In genomic region chr20:31698803-31699718, GRCh38 we compare ENCODE assay signal across 8 cellular contexts. TPM values are rescaled to one million over a fixed set of nuclear protein-coding genes. Genes with fewer than 3 reads are reported as not detected.
DNase-seq lines count a peak whose midpoint lies in the region; ATAC-seq, FAIRE-seq and TF ChIP-seq lines count a peak whose summit lies in the region.

No MANE protein-coding gene starts in this region.

- no peaks in the 10 kb centered on the region for H3K9me3 Mint-ChIP-seq in endodermal cell

- H3K4me1 ChIP-seq in SJCRH30: peaks cover 40% of the 10 kb centered on the region
- peaks cover 3% of the 10 kb centered on the region for H3K4me1 ChIP-seq in endodermal cell (ENCODE audit: control insufficient read depth, insufficient read depth, low read length)
- H3K4me1 ChIP-seq in mucosa of descending colon (ENCODE audit: low read depth): peaks cover 32% of the 10 kb centered on the region

- H3K27ac ChIP-seq in SJCRH30: peak overlapping the region; percentile 46
- no peak overlapping the region for H3K27ac ChIP-seq in endodermal cell (ENCODE audit: low read depth, low read length)

- H3K27me3 Mint-ChIP-seq in endodermal cell (ENCODE audit: insufficient read depth): no peaks in the 10 kb centered on the region

- H3K27me3 ChIP-seq in SJCRH30 (no peaks in the 10 kb centered on the region), endodermal cell (ENCODE audit: control insufficient read depth, insufficient read depth, low read length, poor library complexity, severe bottlenecking) (no peaks in the 10 kb centered on the region)

- peaks cover 48% of the 10 kb centered on the region for H3K36me3 Mint-ChIP-seq in endodermal cell (ENCODE audit: low read depth)

- no peak for FAIRE-seq in urothelium cell line (lab: Jason Lieb, UNC)

- intact Hi-C loops in mucosa of descending colon (cut with DNase I, micrococcal nuclease): no loop called here

- H3K4me1 Mint-ChIP-seq in endodermal cell: peaks cover 40% of the 10 kb centered on the region

- H3K9ac ChIP-seq in endodermal cell (ENCODE audit: extremely low read depth, low read length, poor library complexity, severe bottlenecking): no peak overlapping the region

- ATAC-seq in HG03558 (IDR thresholded peaks at IDR 0.05; ENCODE audit: extremely low read depth, unreplicated experiment) (peak; percentile 98), mucosa of descending colon (peak; percentile 86)

- 84 to 90% methylated on average over 6 of the region's 6 CpGs for WGBS in endodermal cell (ENCODE audit: insufficient coverage in 1 of 2, insufficient read length in 1 of 2), 2 experiments

- H3K36me3 ChIP-seq in SJCRH30 (peaks cover 5% of the 10 kb centered on the region), endodermal cell (ENCODE audit: control insufficient read depth, insufficient read depth, low read length) (peaks cover 37% of the 10 kb centered on the region), mucosa of descending colon (ENCODE audit: low read depth) (no peaks in the 10 kb centered on the region)

- H3K4me3 ChIP-seq in SJCRH30 (no peak overlapping the region), endodermal cell (ENCODE audit: low read length) (no peak overlapping the region), mucosa of descending colon (no peak overlapping the region)

- H3K27ac Mint-ChIP-seq in endodermal cell: peak overlapping the region; percentile 71

- H3K9me3 ChIP-seq in SJCRH30 (replicated peaks) (no peaks in the 10 kb centered on the region), endodermal cell (ENCODE audit: control insufficient read depth, low read length) (no peaks in the 10 kb centered on the region), mucosa of descending colon (no peaks in the 10 kb centered on the region)

- peak; percentile 52 for DNase-seq in ELF-1 (ENCODE audit: low read depth, low spot score)
- DNase-seq in GM20000 (ENCODE audit: low spot score): peak; percentile 70
- DNase-seq in SJCRH30: peak; percentile 91 to 97
- DNase-seq in endodermal cell: peak; percentile 48
- peak in 1 of 3 donors; percentile 71 for DNase-seq in mucosa of descending colon
- DNase-seq in urothelium cell line (ENCODE audit: low spot score): peak; percentile 88
- no peak for DNase-seq in KG1 (lab: John Stamatoyannopoulos, UW)

- TF ChIP-seq CTCF in GM20000 (IDR thresholded peaks at IDR 0.05; ENCODE audit: extremely low read depth, missing control alignments): no peak
- no peak for TF ChIP-seq CTCF in endodermal cell (conservative IDR thresholded peaks at IDR 0.05)
- TF ChIP-seq CTCF in mucosa of descending colon (IDR thresholded peaks at IDR 0.05): no peak

- no peak overlapping the region for H3K4me3 Mint-ChIP-seq in endodermal cell

RNA-seq across cellular contexts. Expression of gene BCL2L1, which starts 23.6 kb away (rescaled TPM):
- total RNA-seq in SJCRH30 (2014; rRNA removed; shearing (Covaris generic)): 33.1 and 33.4 TPM in 2 replicates
- total RNA-seq in endodermal cell: 10 to 100 TPM; 60.3 to 89.5 TPM
- 46.6 TPM for polyA plus RNA-seq in endodermal cell (2013, experiment 1 of 2)
- 43.2 TPM for polyA plus RNA-seq in endodermal cell (2013, experiment 2 of 2)
- 10 to 100 TPM; 76.2 to 90.3 (median 78.1) TPM for total RNA-seq in mucosa of descending colon

RNA-seq across cellular contexts. Expression of gene TPX2, which starts 40.0 kb away (rescaled TPM):
- 237 and 240 TPM in 2 replicates for total RNA-seq in SJCRH30 (2014; rRNA removed; shearing (Covaris generic))
- 100 to 1,000 TPM; 108 to 118 TPM for total RNA-seq in endodermal cell
- polyA plus RNA-seq in endodermal cell (2013, experiment 1 of 2): 137 TPM
- 134 TPM for polyA plus RNA-seq in endodermal cell (2013, experiment 2 of 2)
- total RNA-seq in mucosa of descending colon: 10 to 100 TPM in 1 of 3 donors, 1 to 10 TPM in 2; 3.0 to 26.6 (median 8.8) TPM
